24 cellular contexts compared by ENCODE assay signal in genomic region chr5:116437922-116438578, GRCh38.
DNase-seq lines count a peak whose midpoint lies in the region; ATAC-seq and TF ChIP-seq lines count a peak whose summit lies in the region.
"Had no signal": no experiment of that assay in that cellular context is flagged by ENCODE, and none has a peak within 500 bp of the region (broad histone marks: within the 10 kb centered on the region; RNA-seq: fewer than 3 reads in every experiment).

No MANE protein-coding gene starts in this region.

- ATAC-seq in sciatic nerve (peak; percentile 15), HG03378 (IDR thresholded peaks at IDR 0.05; ENCODE audit: unreplicated experiment) (no peak)
- ATAC-seq: activated CD8-positive, alpha-beta T cell treated with anti-CD3 and anti-CD28 coated beads, Interleukin-2, amount 10 ng/mL, durations not matched to agents 7 days and 5 days; body of pancreas; gastroesophageal sphincter; stimulated activated naive B cell treated with anti-CD40 and anti-IgM and Interleukin-4, amounts not matched to agents 10 μg/mL and 1 μg/mL and 100 μg/mL, for 72 hours had no signal

- no peak for TF ChIP-seq CTCF in sigmoid colon (IDR thresholded peaks at IDR 0.05)

- no peak for TF ChIP-seq EP300 in sigmoid colon (IDR thresholded peaks at IDR 0.05)

- DNase-seq in H7 (peak; percentile 55), inferior parietal cortex (ENCODE audit: extremely low spot score) (peak; percentile 66), sciatic nerve (ENCODE audit: low spot score) (no peak), NOMO-1 treated with DMSO at 0.1 percent for 48 hours (lab: John Stamatoyannopoulos, UW; ENCODE audit: unreplicated experiment) (no peak), D341Med (ENCODE audit: low spot score) (no peak), sigmoid colon (no peak)
- DNase-seq: activated CD8-positive, alpha-beta T cell treated with anti-CD3 and anti-CD28 coated beads, Interleukin-2, amount 10 ng/mL, durations not matched to agents 7 days and 5 days; activated gamma-delta T cell; activated T-cell treated with anti-CD3 and anti-CD28 coated beads for 4 hours; body of pancreas; CD4-positive, CD25-positive, alpha-beta regulatory T cell; HFFc6; KG1; kidney glomerular epithelial cell; NCI-H1436 treated with DMSO at 0.1 percent for 48 hours; NCI-H524; retina; stimulated activated CD4-positive, alpha-beta T cell treated with anti-CD3 and anti-CD28 coated beads, Interleukin-4, amount 100 ng/mL, for 1 hour; stimulated activated naive B cell treated with anti-CD40 and anti-IgM and Interleukin-4, amounts not matched to agents 10 μg/mL and 1 μg/mL and 100 μg/mL, for 72 hours had no signal

- no peaks in the 10 kb centered on the region for H3K36me3 ChIP-seq in H7 (replicated peaks; ENCODE audit: control insufficient read depth, insufficient read depth, low read length)
- no peaks in the 10 kb centered on the region for H3K36me3 ChIP-seq in sigmoid colon
- H3K36me3 ChIP-seq: esophagus muscularis mucosa, gastroesophageal sphincter, SJSA1 had no signal

- intact Hi-C loops in sciatic nerve (cut with DNase I) (no loop called here), sigmoid colon (cut with DNase I) (no loop called here)

- H3K27me3 ChIP-seq in H7 (ENCODE audit: control insufficient read depth, insufficient read depth, low read length): no peaks in the 10 kb centered on the region
- no peaks in the 10 kb centered on the region for H3K27me3 ChIP-seq in sigmoid colon
- H3K27me3 ChIP-seq: body of pancreas, esophagus muscularis mucosa, gastroesophageal sphincter, SJSA1 had no signal

- peaks cover 0 to 17% (median 12%) of the 10 kb centered on the region in 4 donors for H3K4me1 ChIP-seq in sigmoid colon

- TF ChIP-seq POLR2A in sigmoid colon (IDR thresholded peaks at IDR 0.05): no peak

- H3K27ac ChIP-seq in cingulate gyrus (ENCODE audit: low read depth, low read length) (peak overlapping the region; percentile 78), sigmoid colon (no peak overlapping the region)
- H3K27ac ChIP-seq: body of pancreas, esophagus muscularis mucosa, gastroesophageal sphincter, SJSA1 had no signal

- no peak overlapping the region for H3K4me3 ChIP-seq in H7 (ENCODE audit: insufficient read depth, low read depth, low read length)
- H3K4me3 ChIP-seq in sigmoid colon: no peak overlapping the region
- H3K4me3 ChIP-seq: body of pancreas, esophagus muscularis mucosa, gastroesophageal sphincter, SJSA1 had no signal

- no peaks in the 10 kb centered on the region for H3K9me3 ChIP-seq in sigmoid colon
- H3K9me3 ChIP-seq: body of pancreas, esophagus muscularis mucosa, gastroesophageal sphincter, SJSA1 had no signal

Comparison
In these comparisons a context has a peak if more than half of its experiments do, and no peak if none do; other contexts are left out.
1. DNase-seq: peak in H7 (single experiment) and inferior parietal cortex (single experiment); none in sciatic nerve (single experiment), NOMO-1 treated with DMSO at 0.1 percent for 48 hours (single experiment), D341Med (single experiment) and sigmoid colon (single experiment).